Comparison of ENCODE assay signal across 22 cellular contexts in the genomic region with DNA sequence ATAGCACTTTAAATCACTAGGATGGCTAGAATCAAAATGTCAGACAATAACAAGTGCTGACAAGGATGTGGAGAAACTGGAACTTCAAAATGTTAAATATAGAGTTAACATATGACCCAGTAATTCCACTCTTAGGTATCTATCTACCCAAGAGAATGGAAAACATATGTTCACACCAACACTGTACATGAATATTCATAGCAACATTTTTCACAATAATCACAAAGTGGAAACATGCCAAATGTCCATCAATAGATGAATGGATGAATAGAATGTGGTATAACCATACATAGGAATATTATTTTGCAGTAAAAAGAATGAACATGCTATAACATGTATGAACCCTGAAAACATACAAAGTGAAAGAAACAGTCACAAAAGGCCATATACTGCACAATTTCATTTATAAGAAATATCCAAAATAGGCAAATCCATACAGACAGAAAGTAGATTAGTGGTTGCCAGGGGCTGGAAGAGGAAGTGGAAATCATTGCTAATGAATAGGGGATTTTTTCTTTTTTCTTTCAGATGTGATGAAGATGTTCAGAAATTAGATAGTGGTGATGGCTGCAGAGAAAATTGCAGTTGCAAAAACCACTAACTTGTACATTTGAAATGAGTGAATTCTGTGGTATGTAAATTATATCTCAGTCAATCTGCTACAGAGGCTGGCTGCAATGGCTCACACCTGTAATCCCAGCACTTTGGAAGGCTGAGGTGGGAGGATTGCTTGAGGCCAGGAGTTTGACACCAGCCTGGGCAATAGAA.
DNase-seq lines count a peak whose midpoint lies in the region; ATAC-seq, FAIRE-seq and TF ChIP-seq lines count a peak whose summit lies in the region.
"Had no signal": no experiment of that assay in that cellular context is flagged by ENCODE, and none has a peak within 500 bp of the region (broad histone marks: within the 10 kb centered on the region; RNA-seq: fewer than 3 reads in every experiment).

No MANE protein-coding gene starts in this region.

- H3K36me3 Mint-ChIP-seq in activated CD4-positive, alpha-beta T cell treated with anti-CD3 and anti-CD28 coated beads, Interleukin-2, amount 10 ng/mL, durations not matched to agents 24 days and 14 days (ENCODE audit: low read depth): no peaks in the 10 kb centered on the region
- no peaks in the 10 kb centered on the region for H3K36me3 Mint-ChIP-seq in activated CD4-positive, alpha-beta T cell treated with anti-CD3 and anti-CD28 coated beads, Interleukin-2, amount 10 ng/mL, durations not matched to agents 7 days and 5 days (ENCODE audit: low read depth)
- no peaks in the 10 kb centered on the region for H3K36me3 Mint-ChIP-seq in activated T-helper 17 cell treated with anti-CD3 and anti-CD28 coated beads, Interleukin-2, amount 50 U/mL, for 72 hours (ENCODE audit: low read depth)
- H3K36me3 Mint-ChIP-seq in effector memory CD8-positive, alpha-beta T cell (ENCODE audit: insufficient read depth): no peaks in the 10 kb centered on the region
- peaks cover under 1% of the 10 kb centered on the region for H3K36me3 Mint-ChIP-seq in chondrocyte (ENCODE audit: low read depth)

- H3K27ac Mint-ChIP-seq in activated CD4-positive, alpha-beta T cell treated with anti-CD3 and anti-CD28 coated beads, Interleukin-2, amount 10 ng/mL, durations not matched to agents 24 days and 14 days: peak overlapping the region; percentile 1
- H3K27ac Mint-ChIP-seq in activated CD4-positive, alpha-beta T cell treated with anti-CD3 and anti-CD28 coated beads, Interleukin-2, amount 10 ng/mL, durations not matched to agents 7 days and 5 days: no peak overlapping the region
- no peak overlapping the region for H3K27ac Mint-ChIP-seq in activated T-helper 17 cell treated with anti-CD3 and anti-CD28 coated beads, Interleukin-2, amount 50 U/mL, for 72 hours
- no peak overlapping the region for H3K27ac Mint-ChIP-seq in effector memory CD8-positive, alpha-beta T cell
- H3K27ac Mint-ChIP-seq in chondrocyte (ENCODE audit: unreplicated experiment): no peak overlapping the region
- H3K27ac Mint-ChIP-seq: GM23338, IgD-negative memory B cell had no signal

- no peak for DNase-seq in activated CD4-positive, alpha-beta T cell treated with anti-CD3 and anti-CD28 coated beads, Interleukin-2, amount 10 ng/mL, durations not matched to agents 24 days and 14 days
- DNase-seq in activated CD4-positive, alpha-beta T cell treated with anti-CD3 and anti-CD28 coated beads, Interleukin-2, amount 10 ng/mL, durations not matched to agents 7 days and 5 days: no peak
- no peak for DNase-seq in A549 (ENCODE audit: low read depth in 1 of 2, low spot score in 1 of 2)
- DNase-seq in H54 (ENCODE audit: insufficient read length, low spot score): no peak
- DNase-seq in effector memory CD8-positive, alpha-beta T cell: no peak
- no peak for DNase-seq in lower leg skin (ENCODE audit: low spot score in 2 of 2)
- DNase-seq in chondrocyte (ENCODE audit: low spot score): no peak
- DNase-seq: GDM1, NCI-H1417 treated with DMSO at 0.1 percent for 48 hours, NCI-H187 treated with DMSO at 0.1 percent for 48 hours, NCI-H2107, NCI-H446 treated with DMSO at 0.1 percent for 48 hours, NCI-H526 treated with DMSO at 0.1 percent for 48 hours, OCI-M1 had no signal

- no peak for TF ChIP-seq POLR2A in A549 (IDR thresholded peaks at IDR 0.05; ENCODE audit: low read length)
- TF ChIP-seq POLR2A in H54 (IDR thresholded peaks at IDR 0.05; ENCODE audit: low read depth, low read length): no peak
- TF ChIP-seq POLR2A in lower leg skin (IDR thresholded peaks at IDR 0.05): no peak

- FAIRE-seq in A549 (lab: Jason Lieb, UNC) (peak; percentile 70), H54 (lab: Jason Lieb, UNC) (peak; percentile 36)
- FAIRE-seq: RCC 7860 had no signal

- no peak for TF ChIP-seq CTCF in A549 (IDR thresholded peaks at IDR 0.05)
- no peak for TF ChIP-seq CTCF in lower leg skin (IDR thresholded peaks at IDR 0.05)
- TF ChIP-seq CTCF in chondrocyte (IDR thresholded peaks at IDR 0.05): no peak

- TF ChIP-seq RAD21 in A549 (conservative IDR thresholded peaks at IDR 0.05 in 1 of 2, IDR thresholded peaks at IDR 0.05 in 1 of 2): no peak

- no peak overlapping the region for H3K4me3 ChIP-seq in A549
- no peak overlapping the region for H3K4me3 ChIP-seq in lower leg skin (ENCODE audit: low read depth, poor library complexity, severe bottlenecking)
- H3K4me3 ChIP-seq: GM23338, SJSA1 had no signal

- H3K9me3 Mint-ChIP-seq in activated CD4-positive, alpha-beta T cell treated with anti-CD3 and anti-CD28 coated beads, Interleukin-2, amount 10 ng/mL, durations not matched to agents 24 days and 14 days: peaks cover 7% of the 10 kb centered on the region
- peaks cover 7% of the 10 kb centered on the region for H3K9me3 Mint-ChIP-seq in activated CD4-positive, alpha-beta T cell treated with anti-CD3 and anti-CD28 coated beads, Interleukin-2, amount 10 ng/mL, durations not matched to agents 7 days and 5 days
- H3K9me3 Mint-ChIP-seq in activated T-helper 17 cell treated with anti-CD3 and anti-CD28 coated beads, Interleukin-2, amount 50 U/mL, for 72 hours: peaks cover 9% of the 10 kb centered on the region
- H3K9me3 Mint-ChIP-seq in effector memory CD8-positive, alpha-beta T cell: peaks cover 0 to 8% of the 10 kb centered on the region in 2 donors
- peaks cover 28% of the 10 kb centered on the region for H3K9me3 Mint-ChIP-seq in chondrocyte (ENCODE audit: low read depth)

- no peak overlapping the region for H3K4me2 ChIP-seq in A549
- H3K4me2 ChIP-seq: GM23338 had no signal

- intact Hi-C loops in activated CD4-positive, alpha-beta T cell treated with anti-CD3 and anti-CD28 coated beads, Interleukin-2, amount 10 ng/mL, durations not matched to agents 24 days and 14 days (cut with micrococcal nuclease): loop anchor here (1.0 kb wide), 1 partner anchor 18 kb away; no protein-coding TSS in a partner anchor
- intact Hi-C loops in lower leg skin (cut with DNase I; ENCODE audit: low total_unique reads): no loop called here

- H3K27ac ChIP-seq in A549: no peak overlapping the region
- H3K27ac ChIP-seq: C4-2B, SJSA1 had no signal

- no peaks in the 10 kb centered on the region for H3K4me1 ChIP-seq in A549
- H3K4me1 ChIP-seq: SJSA1 had no signal

- TF ChIP-seq EP300 in A549 (IDR thresholded peaks at IDR 0.05): no peak

- POLR2A ChIA-PET in activated CD4-positive, alpha-beta T cell treated with anti-CD3 and anti-CD28 coated beads, Interleukin-2, amount 10 ng/mL, durations not matched to agents 7 days and 5 days (lab: Charles Lee): no interaction called here
- POLR2A ChIA-PET in A549 (lab: Yijun Ruan, JAX): no interaction called here

- CTCF ChIA-PET in activated CD4-positive, alpha-beta T cell treated with anti-CD3 and anti-CD28 coated beads, Interleukin-2, amount 10 ng/mL, durations not matched to agents 7 days and 5 days (lab: Charles Lee): interaction anchor here (0.6 kb wide), 1 partner anchor 136 kb away, joined by 4 read pairs; no protein-coding TSS in a partner anchor
- CTCF ChIA-PET in A549 (lab: Yijun Ruan, JAX): interaction anchor here (0.6 kb wide), 1 partner anchor 11 kb away, joined by 4 read pairs; no protein-coding TSS in a partner anchor

- H3K4me3 Mint-ChIP-seq in activated CD4-positive, alpha-beta T cell treated with anti-CD3 and anti-CD28 coated beads, Interleukin-2, amount 10 ng/mL, durations not matched to agents 24 days and 14 days: no peak overlapping the region
- H3K4me3 Mint-ChIP-seq in activated CD4-positive, alpha-beta T cell treated with anti-CD3 and anti-CD28 coated beads, Interleukin-2, amount 10 ng/mL, durations not matched to agents 7 days and 5 days: no peak overlapping the region
- no peak overlapping the region for H3K4me3 Mint-ChIP-seq in activated T-helper 17 cell treated with anti-CD3 and anti-CD28 coated beads, Interleukin-2, amount 50 U/mL, for 72 hours
- H3K4me3 Mint-ChIP-seq in effector memory CD8-positive, alpha-beta T cell: no peak overlapping the region
- no peak overlapping the region for H3K4me3 Mint-ChIP-seq in chondrocyte (ENCODE audit: unreplicated experiment)
- H3K4me3 Mint-ChIP-seq: GM23338, IgD-negative memory B cell had no signal

- no peak for ATAC-seq in A549
- peak; percentile 28 for ATAC-seq in activated T-helper 17 cell treated with anti-CD3 and anti-CD28 coated beads, Interleukin-2, amount 50 U/mL, for 72 hours (replicated peaks)
- no peak for ATAC-seq in effector memory CD8-positive, alpha-beta T cell (replicated peaks)
- ATAC-seq: GM23338, HCT116, Right ventricle myocardium inferior had no signal

- H3K4me1 Mint-ChIP-seq in activated CD4-positive, alpha-beta T cell treated with anti-CD3 and anti-CD28 coated beads, Interleukin-2, amount 10 ng/mL, durations not matched to agents 24 days and 14 days: no peaks in the 10 kb centered on the region
- H3K4me1 Mint-ChIP-seq in activated CD4-positive, alpha-beta T cell treated with anti-CD3 and anti-CD28 coated beads, Interleukin-2, amount 10 ng/mL, durations not matched to agents 7 days and 5 days: no peaks in the 10 kb centered on the region
- H3K4me1 Mint-ChIP-seq in activated T-helper 17 cell treated with anti-CD3 and anti-CD28 coated beads, Interleukin-2, amount 50 U/mL, for 72 hours: no peaks in the 10 kb centered on the region
- H3K4me1 Mint-ChIP-seq in effector memory CD8-positive, alpha-beta T cell (ENCODE audit: low read depth in 2 of 2): no peaks in the 10 kb centered on the region
- no peaks in the 10 kb centered on the region for H3K4me1 Mint-ChIP-seq in chondrocyte (ENCODE audit: low read depth)
- H3K4me1 Mint-ChIP-seq: GM23338, IgD-negative memory B cell had no signal

- H3K27me3 Mint-ChIP-seq in activated CD4-positive, alpha-beta T cell treated with anti-CD3 and anti-CD28 coated beads, Interleukin-2, amount 10 ng/mL, durations not matched to agents 24 days and 14 days: no peaks in the 10 kb centered on the region
- H3K27me3 Mint-ChIP-seq in activated CD4-positive, alpha-beta T cell treated with anti-CD3 and anti-CD28 coated beads, Interleukin-2, amount 10 ng/mL, durations not matched to agents 7 days and 5 days: peaks cover 4% of the 10 kb centered on the region
- H3K27me3 Mint-ChIP-seq in activated T-helper 17 cell treated with anti-CD3 and anti-CD28 coated beads, Interleukin-2, amount 50 U/mL, for 72 hours: no peaks in the 10 kb centered on the region
- peaks cover 10 to 13% of the 10 kb centered on the region in 2 donors for H3K27me3 Mint-ChIP-seq in effector memory CD8-positive, alpha-beta T cell
- H3K27me3 Mint-ChIP-seq in chondrocyte (ENCODE audit: low read depth): no peaks in the 10 kb centered on the region

- no peaks in the 10 kb centered on the region; the same call in 2 of the 3 replicates for H3K9me3 ChIP-seq in A549
- H3K9me3 ChIP-seq: SJSA1 had no signal

TF ChIP-seq in A549, 52 proteins besides CTCF, POLR2A, EP300 and RAD21 (continues in another document):
- TF ChIP-seq ESRRA (IDR thresholded peaks at IDR 0.05; ENCODE audit: borderline replicate concordance, low read length) (no peak), PHF8 (IDR thresholded peaks at IDR 0.05; ENCODE audit: borderline replicate concordance, low read depth) (no peak), KDM5A (IDR thresholded peaks at IDR 0.05) (no peak), RARB (CRISPR knock-in tag; IDR thresholded peaks at IDR 0.05) (no peak)
